1 cellular context compared by ENCODE assay signal in the genomic region with DNA sequence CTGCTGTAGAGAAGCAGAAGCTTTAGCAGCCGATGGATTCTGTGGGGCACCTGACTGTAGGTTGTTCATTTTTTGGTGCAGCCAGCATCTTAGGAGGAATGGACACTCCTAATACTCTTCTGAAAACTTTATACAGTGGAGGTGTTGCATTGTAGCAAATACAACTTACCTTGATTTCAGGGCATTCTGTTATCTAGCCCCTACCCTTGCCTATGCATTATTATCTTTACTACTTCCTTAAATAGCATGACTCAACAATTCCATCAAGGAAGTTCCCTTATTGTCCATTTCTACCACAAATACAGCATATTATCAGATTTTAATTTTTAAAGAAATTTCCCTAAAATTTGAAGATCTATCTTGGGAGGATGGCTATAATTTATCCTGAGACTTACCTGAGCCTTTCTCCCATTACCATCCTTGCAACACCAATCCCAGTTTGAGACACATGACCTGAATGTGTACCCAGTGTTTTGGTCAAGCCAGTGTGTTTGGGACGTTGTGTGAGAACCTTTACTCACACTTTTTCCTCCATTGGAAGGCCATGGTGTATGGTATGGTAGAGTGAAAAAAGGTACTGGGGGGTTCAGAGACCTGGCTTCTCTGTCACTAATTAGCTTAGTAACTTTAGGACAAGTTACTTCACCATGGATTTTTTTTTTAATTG.
TF ChIP-seq lines count a peak whose summit lies in the region.

No MANE protein-coding gene starts in this region.

TF ChIP-seq in GM12878, 131 proteins besides CTCF, POLR2A, EP300 and RAD21 (continued from another document):
- TF ChIP-seq ZBTB33 (IDR thresholded peaks at IDR 0.05), result no peak
- TF ChIP-seq IKZF1 (conservative IDR thresholded peaks at IDR 0.05), result no peak
- TF ChIP-seq SMAD1 (IDR thresholded peaks at IDR 0.05; ENCODE audit: low read depth, partially characterized antibody), result no peak
- TF ChIP-seq TARDBP (IDR thresholded peaks at IDR 0.05; ENCODE audit: borderline replicate concordance), result no peak
- no peak for TF ChIP-seq SREBF1 (IDR thresholded peaks at IDR 0.05; ENCODE audit: low read length)
